30 cellular contexts compared by ENCODE assay signal in the genomic region with DNA sequence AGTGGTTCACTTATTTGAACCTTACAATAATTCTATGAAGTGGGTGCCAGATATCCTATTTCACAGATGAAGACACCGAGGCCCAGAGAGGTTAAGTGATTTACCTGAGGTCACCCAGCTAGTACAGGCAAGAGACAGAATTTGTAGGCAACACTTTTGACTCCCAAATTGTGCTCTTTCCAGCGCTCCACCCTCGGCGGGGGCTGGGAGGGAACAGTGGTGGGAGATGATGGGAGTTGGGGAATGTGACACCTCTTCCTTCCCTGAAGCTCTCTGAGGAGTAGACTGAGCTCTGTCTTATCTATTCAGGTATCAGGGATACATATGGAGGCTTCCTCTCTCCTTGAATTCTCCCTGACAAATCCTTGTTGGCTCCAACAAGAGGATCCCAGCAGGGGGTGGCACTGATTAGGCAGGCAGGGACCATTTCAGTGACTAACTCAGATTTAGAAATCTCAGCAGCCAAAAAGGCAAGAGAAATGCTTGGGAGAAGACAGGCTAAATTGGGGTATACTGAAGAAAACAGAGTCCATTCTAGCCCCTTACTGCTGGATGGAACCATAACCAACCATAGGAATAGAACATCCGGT.
"Had no signal": no experiment of that assay in that cellular context is flagged by ENCODE, and none has a peak within 500 bp of the region (broad histone marks: within the 10 kb centered on the region; RNA-seq: fewer than 3 reads in every experiment).

No MANE protein-coding gene starts in this region.

- H3K9ac ChIP-seq: SK-N-SH had no signal

- H3K9me2 ChIP-seq: SK-N-SH had no signal

- H3K36me3 ChIP-seq: cardiac muscle cell, Peyer's patch had no signal

- ATAC-seq: activated CD4-positive, alpha-beta T cell treated with anti-CD3 and anti-CD28 coated beads for 36 hours; activated CD4-positive, CD25-positive, alpha-beta regulatory T cell treated with anti-CD3 and anti-CD28 coated beads, Interleukin-2, amount 50 U/mL, for 24 hours; activated CD8-positive, alpha-beta T cell treated with anti-CD3 and anti-CD28 coated beads, Interleukin-2, amount 10 ng/mL, durations not matched to agents 7 days and 5 days; PC-3; WTC11 had no signal

- H3K4me1 ChIP-seq: Peyer's patch had no signal

- H3K27ac ChIP-seq: ascending aorta, cardiac muscle cell, Peyer's patch, SJSA1 had no signal

- H3K27me3 ChIP-seq: ascending aorta, cardiac muscle cell, Peyer's patch, SJSA1 had no signal

- H3K9me3 ChIP-seq: ascending aorta, Peyer's patch, SJSA1, SK-N-SH had no signal

- H3K4me3 ChIP-seq: ascending aorta, cardiac muscle cell, Peyer's patch, SJSA1 had no signal

- DNase-seq: activated CD4-positive, alpha-beta T cell treated with anti-CD3 and anti-CD28 coated beads for 36 hours; activated CD4-positive, alpha-beta T cell treated with anti-CD3 and anti-CD28 coated beads, Interleukin-2, amount 10 ng/mL, durations not matched to agents 7 days and 5 days; activated CD4-positive, alpha-beta T cell treated with anti-CD3 and anti-CD28 coated beads, Interleukin-2, amount 50 U/mL, for 48 hours; activated CD8-positive, alpha-beta T cell treated with anti-CD3 and anti-CD28 coated beads, Interleukin-2, amount 10 ng/mL, durations not matched to agents 7 days and 5 days; activated gamma-delta T cell; activated naive CD4-positive, alpha-beta T cell treated with Interleukin-2 at 50 U/mL for 16 hours; activated naive CD8-positive, alpha-beta T cell treated with anti-CD3 and anti-CD28 coated beads, Interleukin-2, amount 10 ng/mL, durations not matched to agents 7 days and 5 days; activated T-cell treated with anti-CD3 and anti-CD28 coated beads, Interleukin-2, amount 50 U/mL, for 24 hours; amygdala; NCI-H1048; NCI-H1105 treated with DMSO at 0.1 percent for 48 hours; NCI-H1436; NCI-H1694; NCI-H1930; NCI-H2081 treated with DMSO at 0.1 percent for 48 hours; NCI-H2171; NCI-H510A; NCI-H526; NCI-H748 treated with DMSO at 0.1 percent for 48 hours; NK-92 treated with Interleukin-12 subunit alpha and Interleukin-12 subunit beta, amount 100 ng/mL, for 24 hours; PC-3; Peyer's patch; RPMI8226; SHP77 treated with DMSO at 0.1 percent for 48 hours; SK-N-SH had no signal

- H3K4me2 ChIP-seq: SK-N-SH had no signal
